Comparison of ENCODE assay signal across 20 cellular contexts in genomic region chr12:110860833-110861291, GRCh38. TPM values are rescaled to one million over a fixed set of nuclear protein-coding genes. Genes with fewer than 3 reads are reported as not detected.
DNase-seq lines count a peak whose midpoint lies in the region; ATAC-seq and TF ChIP-seq lines count a peak whose summit lies in the region.
"Had no signal": no experiment of that assay in that cellular context is flagged by ENCODE, and none has a peak within 500 bp of the region (broad histone marks: within the 10 kb centered on the region; RNA-seq: fewer than 3 reads in every experiment).

No MANE protein-coding gene starts in this region.

- no peaks in the 10 kb centered on the region for H3K27me3 Mint-ChIP-seq in activated CD8-positive, alpha-beta T cell treated with anti-CD3 and anti-CD28 coated beads for 36 hours
- H3K27me3 Mint-ChIP-seq: memory B cell had no signal

- CTCF ChIA-PET in activated CD8-positive, alpha-beta T cell treated with anti-CD3 and anti-CD28 coated beads for 36 hours (lab: Charles Lee): no interaction called here

- no peaks in the 10 kb centered on the region for H3K36me3 Mint-ChIP-seq in activated CD8-positive, alpha-beta T cell treated with anti-CD3 and anti-CD28 coated beads for 36 hours (ENCODE audit: low read depth)
- H3K36me3 Mint-ChIP-seq: memory B cell had no signal

- intact Hi-C loops in activated CD8-positive, alpha-beta T cell treated with anti-CD3 and anti-CD28 coated beads for 36 hours (cut with micrococcal nuclease): no loop called here

- H3K4me1 Mint-ChIP-seq in activated CD8-positive, alpha-beta T cell treated with anti-CD3 and anti-CD28 coated beads for 36 hours (ENCODE audit: low read depth): peaks cover 7% of the 10 kb centered on the region

- peak; percentile 37 for DNase-seq in ELF-1 (ENCODE audit: low read depth, low spot score)
- DNase-seq in MV-4-11 (lab: John Stamatoyannopoulos, UW): peak; percentile 43
- DNase-seq in activated CD8-positive, alpha-beta T cell treated with anti-CD3 and anti-CD28 coated beads for 36 hours: no peak
- DNase-seq in left kidney (ENCODE audit: low read depth, low spot score): peak; percentile 71
- no peak for DNase-seq in HuH-7 (ENCODE audit: low spot score)
- DNase-seq in stimulated activated naive CD8-positive, alpha-beta T cell treated with anti-CD3 and anti-CD28 coated beads, Interleukin-15, Interleukin-2, amounts not matched to agents 100 U/mL and 50 U/mL, for 24 hours: no peak
- DNase-seq: activated CD4-positive, alpha-beta T cell treated with anti-CD3 and anti-CD28 coated beads for 48 hours; activated T-cell treated with anti-CD3 and anti-CD28 coated beads, Interleukin-2, amount 50 U/mL, for 1 hour; cerebellar nuclear complex; GM23248; Karpas-422; NCI-H2029; NCI-H526; stimulated activated naive CD4-positive, alpha-beta T cell treated with Interleukin-2 at 50 U/mL for 16 hours; upper lobe of right lung had no signal

- no peaks in the 10 kb centered on the region for H3K9me3 Mint-ChIP-seq in activated CD8-positive, alpha-beta T cell treated with anti-CD3 and anti-CD28 coated beads for 36 hours
- H3K9me3 Mint-ChIP-seq: memory B cell had no signal

- no peak overlapping the region for H3K4me3 Mint-ChIP-seq in activated CD8-positive, alpha-beta T cell treated with anti-CD3 and anti-CD28 coated beads for 36 hours
- H3K4me3 Mint-ChIP-seq: memory B cell had no signal

- peak; percentile 37 for ATAC-seq in activated CD8-positive, alpha-beta T cell treated with anti-CD3 and anti-CD28 coated beads for 36 hours
- ATAC-seq in stimulated activated naive CD8-positive, alpha-beta T cell treated with anti-CD3 and anti-CD28 coated beads, Interleukin-15, Interleukin-2, amounts not matched to agents 100 U/mL and 50 U/mL, for 24 hours: no peak
- ATAC-seq in HG03457 (IDR thresholded peaks at IDR 0.05; ENCODE audit: unreplicated experiment) (no peak), HG02884 (IDR thresholded peaks at IDR 0.05; ENCODE audit: unreplicated experiment) (no peak)
- ATAC-seq: upper lobe of right lung had no signal

- TF ChIP-seq CTCF in activated CD8-positive, alpha-beta T cell treated with anti-CD3 and anti-CD28 coated beads for 36 hours (IDR thresholded peaks at IDR 0.05): no peak

- POLR2A ChIA-PET in activated CD8-positive, alpha-beta T cell treated with anti-CD3 and anti-CD28 coated beads for 36 hours (lab: Charles Lee): no interaction called here

- peak overlapping the region; percentile 68 for H3K27ac Mint-ChIP-seq in activated CD8-positive, alpha-beta T cell treated with anti-CD3 and anti-CD28 coated beads for 36 hours
- H3K27ac Mint-ChIP-seq: memory B cell had no signal

RNA-seq across cellular contexts. Expression of gene CCDC63, which starts 14.1 kb away (rescaled TPM):
- total RNA-seq in activated CD8-positive, alpha-beta T cell treated with anti-CD3 and anti-CD28 coated beads for 36 hours: not detected
- total RNA-seq: GM23248; omental fat pad; T-helper 2 cell treated with Interferon-gamma antibody and Interleukin-4, amounts not matched to agents 100 ng/mL and 5 ng/mL, for 36 hours; upper lobe of right lung had no signal

RNA-seq across cellular contexts. Expression of gene MYL2, which starts 59.5 kb away (rescaled TPM):
- total RNA-seq in activated CD8-positive, alpha-beta T cell treated with anti-CD3 and anti-CD28 coated beads for 36 hours: not detected
- total RNA-seq: GM23248; omental fat pad; T-helper 2 cell treated with Interferon-gamma antibody and Interleukin-4, amounts not matched to agents 100 ng/mL and 5 ng/mL, for 36 hours; upper lobe of right lung had no signal

Comparison
In these comparisons a context has a peak if more than half of its experiments do, and no peak if none do; other contexts are left out.
1. DNase-seq: peak in ELF-1 (single experiment), MV-4-11 (single experiment) and left kidney (single experiment); none in activated CD8-positive, alpha-beta T cell treated with anti-CD3 and anti-CD28 coated beads for 36 hours (single experiment), HuH-7 (single experiment) and stimulated activated naive CD8-positive, alpha-beta T cell treated with anti-CD3 and anti-CD28 coated beads, Interleukin-15, Interleukin-2, amounts not matched to agents 100 U/mL and 50 U/mL, for 24 hours (single experiment).